Comparison of ENCODE assay signal across 1 cellular context in the genomic region with DNA sequence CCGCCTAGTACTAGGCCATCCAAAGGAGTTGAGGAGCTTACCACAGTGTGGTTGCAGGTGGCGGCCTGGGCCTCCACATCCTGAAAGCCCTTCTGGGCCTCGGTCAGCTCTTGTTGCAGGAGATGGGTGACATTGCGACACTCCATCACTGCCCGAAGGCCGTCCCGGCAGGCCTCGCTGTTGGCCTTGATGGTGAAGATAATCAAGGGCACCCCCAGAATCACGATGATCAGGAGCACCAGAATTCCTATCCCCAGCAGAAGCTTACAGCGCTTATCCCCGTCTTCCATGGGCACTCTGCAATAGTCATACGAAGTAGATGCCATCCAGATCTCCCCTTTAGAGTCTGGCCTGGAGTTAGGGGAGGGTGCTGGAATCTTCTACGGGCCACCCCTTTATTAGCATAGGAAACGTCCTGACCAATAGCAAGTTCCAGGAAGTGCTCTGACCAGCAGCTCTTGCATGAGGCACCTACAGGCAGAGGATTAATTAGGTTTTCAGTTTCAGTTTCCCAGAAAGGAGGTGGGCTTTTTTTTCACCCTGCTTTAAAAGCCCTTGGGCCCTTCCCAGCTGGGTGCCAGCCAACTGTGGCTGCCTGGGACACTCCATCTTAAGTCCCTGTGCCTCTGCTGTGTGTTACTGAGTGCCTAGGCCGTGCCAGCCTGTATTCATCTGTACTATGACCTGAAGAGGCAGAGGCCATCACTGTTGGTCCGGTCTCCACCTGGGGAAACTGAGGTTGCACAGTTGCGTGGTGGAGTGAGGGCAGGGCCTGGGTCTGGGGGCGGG.
TF ChIP-seq lines count a peak whose summit lies in the region.

TSS of gene BST2 (minus strand) at position 381 of the 789 bp plus-strand sequence. CDS start at position 326, 55 bp downstream.

TF ChIP-seq in HepG2, 621 proteins besides CTCF, POLR2A, EP300 and RAD21 (continued from another document and continues in another):
- TF ChIP-seq, protein P1, sequence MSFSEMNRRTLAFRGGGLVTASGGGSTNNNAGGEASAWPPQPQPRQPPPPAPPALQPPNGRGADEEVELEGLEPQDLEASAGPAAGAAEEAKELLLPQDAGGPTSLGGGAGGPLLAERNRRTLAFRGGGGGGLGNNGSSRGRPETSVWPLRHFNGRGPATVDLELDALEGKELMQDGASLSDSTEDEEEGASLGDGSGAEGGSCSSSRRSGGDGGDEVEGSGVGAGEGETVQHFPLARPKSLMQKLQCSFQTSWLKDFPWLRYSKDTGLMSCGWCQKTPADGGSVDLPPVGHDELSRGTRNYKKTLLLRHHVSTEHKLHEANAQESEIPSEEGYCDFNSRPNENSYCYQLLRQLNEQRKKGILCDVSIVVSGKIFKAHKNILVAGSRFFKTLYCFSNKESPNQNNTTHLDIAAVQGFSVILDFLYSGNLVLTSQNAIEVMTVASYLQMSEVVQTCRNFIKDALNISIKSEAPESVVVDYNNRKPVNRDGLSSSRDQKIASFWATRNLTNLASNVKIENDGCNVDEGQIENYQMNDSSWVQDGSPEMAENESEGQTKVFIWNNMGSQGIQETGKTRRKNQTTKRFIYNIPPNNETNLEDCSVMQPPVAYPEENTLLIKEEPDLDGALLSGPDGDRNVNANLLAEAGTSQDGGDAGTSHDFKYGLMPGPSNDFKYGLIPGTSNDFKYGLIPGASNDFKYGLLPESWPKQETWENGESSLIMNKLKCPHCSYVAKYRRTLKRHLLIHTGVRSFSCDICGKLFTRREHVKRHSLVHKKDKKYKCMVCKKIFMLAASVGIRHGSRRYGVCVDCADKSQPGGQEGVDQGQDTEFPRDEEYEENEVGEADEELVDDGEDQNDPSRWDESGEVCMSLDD (CRISPR knock-in tag; IDR thresholded peaks at IDR 0.05; ENCODE audit: borderline replicate concordance) = peak; percentile 70; the same call in 1 of the 2 replicates
- TF ChIP-seq ISL2 (CRISPR knock-in tag; IDR thresholded peaks at IDR 0.05) = no peak
- TF ChIP-seq MEIS1 (CRISPR knock-in tag; IDR thresholded peaks at IDR 0.05; ENCODE audit: borderline replicate concordance) = no peak
- TF ChIP-seq, protein P2, sequence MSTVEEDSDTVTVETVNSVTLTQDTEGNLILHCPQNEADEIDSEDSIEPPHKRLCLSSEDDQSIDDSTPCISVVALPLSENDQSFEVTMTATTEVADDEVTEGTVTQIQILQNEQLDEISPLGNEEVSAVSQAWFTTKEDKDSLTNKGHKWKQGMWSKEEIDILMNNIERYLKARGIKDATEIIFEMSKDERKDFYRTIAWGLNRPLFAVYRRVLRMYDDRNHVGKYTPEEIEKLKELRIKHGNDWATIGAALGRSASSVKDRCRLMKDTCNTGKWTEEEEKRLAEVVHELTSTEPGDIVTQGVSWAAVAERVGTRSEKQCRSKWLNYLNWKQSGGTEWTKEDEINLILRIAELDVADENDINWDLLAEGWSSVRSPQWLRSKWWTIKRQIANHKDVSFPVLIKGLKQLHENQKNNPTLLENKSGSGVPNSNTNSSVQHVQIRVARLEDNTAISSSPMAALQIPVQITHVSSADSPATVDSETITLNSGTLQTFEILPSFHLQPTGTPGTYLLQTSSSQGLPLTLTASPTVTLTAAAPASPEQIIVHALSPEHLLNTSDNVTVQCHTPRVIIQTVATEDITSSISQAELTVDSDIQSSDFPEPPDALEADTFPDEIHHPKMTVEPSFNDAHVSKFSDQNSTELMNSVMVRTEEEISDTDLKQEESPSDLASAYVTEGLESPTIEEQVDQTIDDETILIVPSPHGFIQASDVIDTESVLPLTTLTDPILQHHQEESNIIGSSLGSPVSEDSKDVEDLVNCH (CRISPR knock-in tag; IDR thresholded peaks at IDR 0.05) = no peak
- no peak for TF ChIP-seq XBP1 (CRISPR knock-in tag; IDR thresholded peaks at IDR 0.05)
- no peak for TF ChIP-seq ATF1 (CRISPR knock-in tag; IDR thresholded peaks at IDR 0.05)
- no peak for TF ChIP-seq ZNF281 (CRISPR knock-in tag; IDR thresholded peaks at IDR 0.05; ENCODE audit: borderline replicate concordance)
- TF ChIP-seq REL (CRISPR knock-in tag; conservative IDR thresholded peaks at IDR 0.05) = no peak
- no peak for TF ChIP-seq SKI (IDR thresholded peaks at IDR 0.05; ENCODE audit: partially characterized antibody)
- no peak for TF ChIP-seq ZNF75D (CRISPR knock-in tag; IDR thresholded peaks at IDR 0.05; ENCODE audit: borderline replicate concordance)
- no peak for TF ChIP-seq ZNF720 (CRISPR knock-in tag; IDR thresholded peaks at IDR 0.05)
- TF ChIP-seq AKNA (CRISPR knock-in tag; IDR thresholded peaks at IDR 0.05; ENCODE audit: borderline replicate concordance) = no peak
- peak; percentile 66; the same call in 1 of the 2 replicates for TF ChIP-seq MEF2D (CRISPR knock-in tag; IDR thresholded peaks at IDR 0.05)
- TF ChIP-seq, protein P3, sequence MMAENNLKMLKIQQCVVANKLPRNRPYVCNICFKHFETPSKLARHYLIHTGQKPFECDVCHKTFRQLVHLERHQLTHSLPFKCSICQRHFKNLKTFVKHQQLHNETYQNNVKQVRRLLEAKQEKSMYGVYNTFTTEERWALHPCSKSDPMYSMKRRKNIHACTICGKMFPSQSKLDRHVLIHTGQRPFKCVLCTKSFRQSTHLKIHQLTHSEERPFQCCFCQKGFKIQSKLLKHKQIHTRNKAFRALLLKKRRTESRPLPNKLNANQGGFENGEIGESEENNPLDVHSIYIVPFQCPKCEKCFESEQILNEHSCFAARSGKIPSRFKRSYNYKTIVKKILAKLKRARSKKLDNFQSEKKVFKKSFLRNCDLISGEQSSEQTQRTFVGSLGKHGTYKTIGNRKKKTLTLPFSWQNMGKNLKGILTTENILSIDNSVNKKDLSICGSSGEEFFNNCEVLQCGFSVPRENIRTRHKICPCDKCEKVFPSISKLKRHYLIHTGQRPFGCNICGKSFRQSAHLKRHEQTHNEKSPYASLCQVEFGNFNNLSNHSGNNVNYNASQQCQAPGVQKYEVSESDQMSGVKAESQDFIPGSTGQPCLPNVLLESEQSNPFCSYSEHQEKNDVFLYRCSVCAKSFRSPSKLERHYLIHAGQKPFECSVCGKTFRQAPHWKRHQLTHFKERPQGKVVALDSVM (CRISPR knock-in tag; IDR thresholded peaks at IDR 0.05) = peak; percentile 60
- no peak for TF ChIP-seq NR3C1 (CRISPR knock-in tag; IDR thresholded peaks at IDR 0.05)
- peak; percentile 29 for TF ChIP-seq FOXA3 (CRISPR knock-in tag; IDR thresholded peaks at IDR 0.05)
- TF ChIP-seq, protein P4, sequence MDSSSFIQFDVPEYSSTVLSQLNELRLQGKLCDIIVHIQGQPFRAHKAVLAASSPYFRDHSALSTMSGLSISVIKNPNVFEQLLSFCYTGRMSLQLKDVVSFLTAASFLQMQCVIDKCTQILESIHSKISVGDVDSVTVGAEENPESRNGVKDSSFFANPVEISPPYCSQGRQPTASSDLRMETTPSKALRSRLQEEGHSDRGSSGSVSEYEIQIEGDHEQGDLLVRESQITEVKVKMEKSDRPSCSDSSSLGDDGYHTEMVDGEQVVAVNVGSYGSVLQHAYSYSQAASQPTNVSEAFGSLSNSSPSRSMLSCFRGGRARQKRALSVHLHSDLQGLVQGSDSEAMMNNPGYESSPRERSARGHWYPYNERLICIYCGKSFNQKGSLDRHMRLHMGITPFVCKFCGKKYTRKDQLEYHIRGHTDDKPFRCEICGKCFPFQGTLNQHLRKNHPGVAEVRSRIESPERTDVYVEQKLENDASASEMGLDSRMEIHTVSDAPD (CRISPR knock-in tag; IDR thresholded peaks at IDR 0.05) = no peak
- no peak; the same call in 1 of the 2 replicates for TF ChIP-seq ZNF724P (CRISPR knock-in tag; IDR thresholded peaks at IDR 0.05; ENCODE audit: borderline replicate concordance)
- TF ChIP-seq GABPB1 (CRISPR knock-in tag; IDR thresholded peaks at IDR 0.05) = 0 out of 2 replicates have a peak, but pooled peaks have one; percentile 43
- TF ChIP-seq POGK (CRISPR knock-in tag; conservative IDR thresholded peaks at IDR 0.05) = 0 out of 2 replicates have a peak, but pooled peaks have one; percentile 31
- no peak for TF ChIP-seq KLF11 (CRISPR knock-in tag; IDR thresholded peaks at IDR 0.05)
- TF ChIP-seq, protein P5, sequence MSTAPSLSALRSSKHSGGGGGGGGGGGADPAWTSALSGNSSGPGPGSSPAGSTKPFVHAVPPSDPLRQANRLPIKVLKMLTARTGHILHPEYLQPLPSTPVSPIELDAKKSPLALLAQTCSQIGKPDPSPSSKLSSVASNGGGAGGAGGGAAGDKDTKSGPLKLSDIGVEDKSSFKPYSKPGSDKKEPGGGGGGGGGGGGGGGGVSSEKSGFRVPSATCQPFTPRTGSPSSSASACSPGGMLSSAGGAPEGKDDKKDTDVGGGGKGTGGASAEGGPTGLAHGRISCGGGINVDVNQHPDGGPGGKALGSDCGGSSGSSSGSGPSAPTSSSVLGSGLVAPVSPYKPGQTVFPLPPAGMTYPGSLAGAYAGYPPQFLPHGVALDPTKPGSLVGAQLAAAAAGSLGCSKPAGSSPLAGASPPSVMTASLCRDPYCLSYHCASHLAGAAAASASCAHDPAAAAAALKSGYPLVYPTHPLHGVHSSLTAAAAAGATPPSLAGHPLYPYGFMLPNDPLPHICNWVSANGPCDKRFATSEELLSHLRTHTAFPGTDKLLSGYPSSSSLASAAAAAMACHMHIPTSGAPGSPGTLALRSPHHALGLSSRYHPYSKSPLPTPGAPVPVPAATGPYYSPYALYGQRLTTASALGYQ (CRISPR knock-in tag; IDR thresholded peaks at IDR 0.05) = no peak
- TF ChIP-seq CC2D1A (CRISPR knock-in tag; IDR thresholded peaks at IDR 0.05) = no peak
- no peak for TF ChIP-seq ETV5 (CRISPR knock-in tag; IDR thresholded peaks at IDR 0.05; ENCODE audit: borderline replicate concordance)
- no peak for TF ChIP-seq MBD4 (IDR thresholded peaks at IDR 0.05; ENCODE audit: borderline replicate concordance, low read length)
- no peak for TF ChIP-seq NR1H2 (CRISPR knock-in tag; IDR thresholded peaks at IDR 0.05; ENCODE audit: borderline replicate concordance, low read depth)
- TF ChIP-seq ZNF777 (CRISPR knock-in tag; IDR thresholded peaks at IDR 0.05) = 0 out of 2 replicates have a peak, but pooled peaks have one; percentile 24
- peak; percentile 71 for TF ChIP-seq HDAC1 (CRISPR knock-in tag; IDR thresholded peaks at IDR 0.05)
- no peak for TF ChIP-seq TOPORS (CRISPR knock-in tag; IDR thresholded peaks at IDR 0.05)
- TF ChIP-seq ZNF589 (CRISPR knock-in tag; conservative IDR thresholded peaks at IDR 0.05) = no peak
- no peak for TF ChIP-seq SRF (IDR thresholded peaks at IDR 0.05; ENCODE audit: low read depth, low read length)
